ENCODE assay signal across 12 cellular contexts in the genomic region with DNA sequence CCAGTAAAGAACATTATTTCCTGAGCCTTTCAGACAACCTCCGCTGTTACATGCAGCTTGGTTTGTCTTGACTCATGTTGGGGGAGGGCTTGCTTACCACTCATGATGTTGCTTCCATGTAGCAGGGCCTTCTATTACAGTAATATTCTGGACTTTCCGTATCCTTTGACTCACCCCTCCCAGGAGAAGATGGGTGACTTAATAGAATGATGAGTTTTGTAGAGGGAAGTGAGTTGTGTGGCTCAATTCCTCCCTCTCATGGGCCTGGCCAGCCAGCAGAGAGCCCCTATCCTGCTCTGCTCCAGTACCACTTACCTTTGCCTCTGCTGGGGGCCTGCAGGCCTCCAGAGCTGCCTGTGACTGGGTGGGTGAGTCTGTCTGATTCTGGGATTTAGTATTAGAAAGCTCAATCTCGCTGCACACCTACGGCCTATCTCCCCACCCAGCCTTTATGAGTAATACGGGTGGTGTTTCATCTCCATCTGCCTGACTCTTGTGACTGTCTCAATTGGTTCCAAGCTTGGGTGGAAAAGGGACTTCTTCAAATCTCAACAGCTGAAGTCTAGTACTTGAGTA. TPM values are rescaled to one million over a fixed set of nuclear protein-coding genes. Genes with fewer than 3 reads are reported as not detected.
DNase-seq lines count a peak whose midpoint lies in the region; ATAC-seq, FAIRE-seq and TF ChIP-seq lines count a peak whose summit lies in the region.
"Had no signal": no experiment of that assay in that cellular context is flagged by ENCODE, and none has a peak within 500 bp of the region (broad histone marks: within the 10 kb centered on the region; RNA-seq: fewer than 3 reads in every experiment).

No MANE protein-coding gene starts in this region.

- POLR2A ChIA-PET in K562 (lab: Yijun Ruan, JAX) = interaction anchor here (0.6 kb wide), 1 partner anchor 109 kb away, joined by 4 read pairs; no protein-coding TSS in a partner anchor

- TF ChIP-seq EP300 in K562 (IDR thresholded peaks at IDR 0.05; ENCODE audit: low read length) = no peak

- no peak for TF ChIP-seq POLR2A in K562 (conservative IDR thresholded peaks at IDR 0.05)

- no peak for DNase-seq in right atrium auricular region (ENCODE audit: low spot score)
- no peak for DNase-seq in left ventricle myocardium superior
- DNase-seq in K562 (ENCODE audit: extremely low read depth in 1 of 4, low spot score in 3 of 4) = peak in 1 of 4 experiments; percentile 13
- DNase-seq in osteoblast (ENCODE audit: insufficient read length, low spot score, missing footprints) = peak; percentile 93
- DNase-seq in NCI-H1105 (lab: John Stamatoyannopoulos, UW) = no peak
- DNase-seq: CD4-positive, alpha-beta memory T cell; NCI-H2107; T-helper 9 cell had no signal

- no peaks in the 10 kb centered on the region for H3K36me3 ChIP-seq in right atrium auricular region
- no peaks in the 10 kb centered on the region for H3K36me3 ChIP-seq in K562 (ENCODE audit: control insufficient read depth, insufficient read depth, low read length)
- H3K36me3 ChIP-seq in osteoblast (ENCODE audit: insufficient read depth, low read length) = no peaks in the 10 kb centered on the region

- H3K27me3 ChIP-seq in right atrium auricular region = no peaks in the 10 kb centered on the region
- H3K27me3 ChIP-seq in K562 (ENCODE audit: control insufficient read depth in 2 of 2, insufficient read depth in 2 of 2, low read length in 2 of 2) = no peaks in the 10 kb centered on the region
- no peaks in the 10 kb centered on the region for H3K27me3 ChIP-seq in osteoblast (ENCODE audit: insufficient read depth, low read length)

- H3K9me1 ChIP-seq in K562 (ENCODE audit: control insufficient read depth, insufficient read depth, low read length) = no peaks in the 10 kb centered on the region

- intact Hi-C loops in left ventricle myocardium superior (cut with micrococcal nuclease) (no loop called here), K562 (cut with micrococcal nuclease) (no loop called here)

- TF ChIP-seq RAD21 in K562 (CRISPR knock-in tag; conservative IDR thresholded peaks at IDR 0.05 in 1 of 2, IDR thresholded peaks at IDR 0.05 in 1 of 2) = no peak

- TF ChIP-seq CTCF in right atrium auricular region (IDR thresholded peaks at IDR 0.05) (no peak), K562 (IDR thresholded peaks at IDR 0.05 in 2 of 3, conservative IDR thresholded peaks at IDR 0.05 in 1 of 3; ENCODE audit: insufficient read depth in 2 of 3, low read depth in 1 of 3, low read length in 3 of 3) (no peak), osteoblast (IDR thresholded peaks at IDR 0.05; ENCODE audit: extremely low read depth, low read depth, low read length) (peak; percentile 12)

- in situ Hi-C loops in K562 (cut with MboI) = no loop called here

- no peak overlapping the region for H3K9ac ChIP-seq in K562 (ENCODE audit: insufficient read depth in 1 of 2, low read depth in 2 of 2, low read length in 2 of 2)

- no peak for FAIRE-seq in K562 (lab: Jason Lieb, UNC)
- FAIRE-seq: colon had no signal

- H3K4me3 ChIP-seq in right atrium auricular region = no peak overlapping the region
- no peak overlapping the region for H3K4me3 ChIP-seq in K562
- H3K4me3 ChIP-seq in osteoblast (ENCODE audit: insufficient read depth, low read length) = no peak overlapping the region

- no peaks in the 10 kb centered on the region for H3K79me2 ChIP-seq in K562 (ENCODE audit: control insufficient read depth, insufficient read depth, low read length)
- H3K79me2 ChIP-seq in osteoblast (ENCODE audit: insufficient read depth, low read length) = no peaks in the 10 kb centered on the region

- H3K9me3 ChIP-seq in right atrium auricular region (no peaks in the 10 kb centered on the region), K562 (replicated peaks; ENCODE audit: control insufficient read depth, insufficient read depth, low read depth, low read length) (no peaks in the 10 kb centered on the region), osteoblast (ENCODE audit: low read depth, low read length) (no peaks in the 10 kb centered on the region)

- H2AFZ ChIP-seq in K562 (ENCODE audit: low read depth, low read length) (no peak overlapping the region), osteoblast (ENCODE audit: low read length) (peak overlapping the region; percentile 83)

- H4K20me1 ChIP-seq in K562 (replicated peaks; ENCODE audit: control insufficient read depth, insufficient read depth, low read length) (no peaks in the 10 kb centered on the region), osteoblast (ENCODE audit: insufficient read depth, low read length) (no peaks in the 10 kb centered on the region)

- no TSS peak for BruUV-seq in K562 (replicated peaks; lab: Mats Ljungman, UMichigan)

- H3K27ac ChIP-seq in right atrium auricular region (peak overlapping the region; percentile 27 to 88), K562 (ENCODE audit: extremely low read depth, low read depth, low read length) (no peak overlapping the region), osteoblast (ENCODE audit: low read depth, low read length) (peak overlapping the region; percentile 75)

- 54% methylated on average over 2 of the region's 5 CpGs for WGBS in K562 (ENCODE audit: insufficient coverage, low coverage, missing lambda C conversion rate)

- H3K4me1 ChIP-seq in right atrium auricular region (peaks cover 0 to 45% of the 10 kb centered on the region in 2 donors), K562 (replicated peaks in 1 of 2; ENCODE audit: control insufficient read depth in 2 of 2, insufficient read depth in 2 of 2, low read length in 2 of 2) (no peaks in the 10 kb centered on the region; a peak in 1 of 5 replicates), osteoblast (ENCODE audit: insufficient read depth, low read length) (peaks cover 13% of the 10 kb centered on the region)

- CTCF ChIA-PET in K562 (lab: Yijun Ruan, JAX; ENCODE audit: low intra/inter-chr PET ratio) = no interaction called here

- H3K4me2 ChIP-seq in K562 (ENCODE audit: insufficient read depth, low read length) (no peak overlapping the region), osteoblast (ENCODE audit: insufficient read depth, low read length) (peak overlapping the region; percentile 34)

- ATAC-seq in left ventricle myocardium superior (no peak), K562 (peak; percentile 47), HG02973 (IDR thresholded peaks at IDR 0.05; ENCODE audit: unreplicated experiment) (no peak), HG03520 (IDR thresholded peaks at IDR 0.05; ENCODE audit: unreplicated experiment) (no peak), HG03039 (IDR thresholded peaks at IDR 0.05; ENCODE audit: unreplicated experiment) (no peak)

TF ChIP-seq in K562, 482 proteins besides CTCF, POLR2A, EP300 and RAD21:
- TF ChIP-seq FOSL1 (tag; conservative IDR thresholded peaks at IDR 0.05) (0 out of 2 replicates have a peak, but pooled peaks have one; percentile 16), ATF3 (IDR thresholded peaks at IDR 0.05) (0 out of 2 replicates have a peak, but pooled peaks have one; percentile 10), ATF3 (CRISPR knock-in tag; conservative IDR thresholded peaks at IDR 0.05) (no peak), KDM1A (IDR thresholded peaks at IDR 0.05) (peak; percentile 24 to 58; a peak in 2 of 4 replicates), CBFA2T3 (IDR thresholded peaks at IDR 0.05) (peak; percentile 73), ARID1B (IDR thresholded peaks at IDR 0.05) (peak; percentile 16; the same call in 1 of the 2 replicates), CBFA2T2 (conservative IDR thresholded peaks at IDR 0.05) (peak; percentile 55; the same call in 1 of the 2 replicates), SRF (CRISPR knock-in tag; IDR thresholded peaks at IDR 0.05) (no peak)
- TF ChIP-seq, protein P1, sequence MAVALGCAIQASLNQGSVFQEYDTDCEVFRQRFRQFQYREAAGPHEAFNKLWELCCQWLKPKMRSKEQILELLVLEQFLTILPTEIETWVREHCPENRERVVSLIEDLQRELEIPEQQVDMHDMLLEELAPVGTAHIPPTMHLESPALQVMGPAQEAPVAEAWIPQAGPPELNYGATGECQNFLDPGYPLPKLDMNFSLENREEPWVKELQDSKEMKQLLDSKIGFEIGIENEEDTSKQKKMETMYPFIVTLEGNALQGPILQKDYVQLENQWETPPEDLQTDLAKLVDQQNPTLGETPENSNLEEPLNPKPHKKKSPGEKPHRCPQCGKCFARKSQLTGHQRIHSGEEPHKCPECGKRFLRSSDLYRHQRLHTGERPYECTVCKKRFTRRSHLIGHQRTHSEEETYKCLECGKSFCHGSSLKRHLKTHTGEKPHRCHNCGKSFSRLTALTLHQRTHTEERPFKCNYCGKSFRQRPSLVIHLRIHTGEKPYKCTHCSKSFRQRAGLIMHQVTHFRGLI (CRISPR knock-in tag; IDR thresholded peaks at IDR 0.05) = no peak

RNA-seq across cellular contexts. Expression of gene KLF9, which starts 52.6 kb away (rescaled TPM):
- total RNA-seq in right atrium auricular region = 10 to 100 TPM; 74.1 to 76.7 TPM
- 54.9 TPM for total RNA-seq in left ventricle myocardium superior
- 3.9 and 5.8 TPM in 2 replicates for total RNA-seq in K562 (2011; cell fraction: chromatin; rRNA removed; ENCODE audit: low replicate concordance)
- total RNA-seq in K562 (2011; cell fraction: nucleolus; rRNA removed) = 4.7 and 6.2 TPM in 2 replicates
- total RNA-seq in K562 (2011; cell fraction: nucleoplasm; rRNA removed) = 5.8 and 8.8 TPM in 2 replicates
- total RNA-seq in K562 (2014; rRNA removed) = 8.5 and 9.7 TPM in 2 replicates
- 7.3 and 8.8 TPM in 2 replicates for total RNA-seq in K562 (2014; rRNA removed; fragmentation: Illumina TruSeq; extraction: Trizol)
- 4.7 and 4.8 TPM in 2 replicates for total RNA-seq in K562 (2015; rRNA removed; fragmentation: Illumina TruSeq; extraction: Trizol)
- 9.8 and 11.9 TPM in 2 replicates for total RNA-seq in K562 (2021)
- polyA plus RNA-seq in K562 (2011; rRNA removed) = 6.2 and 6.9 TPM in 2 replicates
- polyA plus RNA-seq in K562 (2011; cell fraction: cytosol; rRNA removed) = 3.8 and 3.9 TPM in 2 replicates
- 2.6 and 2.7 TPM in 2 replicates for polyA plus RNA-seq in K562 (2011; cell fraction: nucleus; rRNA removed)
- 5.6 and 7.2 TPM in 2 replicates for polyA plus RNA-seq in K562 (2012)
- 9.6 and 10.1 TPM in 2 replicates for polyA plus RNA-seq in K562 (2014; fragmentation: Illumina TruSeq; extraction: Trizol)
- 1 to 10 TPM; 3.3 to 4.8 TPM for polyA plus RNA-seq in K562 (2014; fragmentation: Nextera tagmentation; extraction: Ambion mirVana)
- 6.5 and 6.9 TPM in 2 replicates for polyA plus RNA-seq in K562 (2014; rRNA removed)
- 6.8 and 8.0 TPM in 2 replicates for polyA minus RNA-seq in K562 (2011; rRNA and poly(A)+ RNA removed)
- 4.5 and 5.0 TPM in 2 replicates for polyA minus RNA-seq in K562 (2011; cell fraction: cytosol; rRNA and poly(A)+ RNA removed)
- 3.4 and 4.4 TPM in 2 replicates for polyA minus RNA-seq in K562 (2011; cell fraction: nucleus; rRNA and poly(A)+ RNA removed)
- 46.9 and 51.8 TPM in 2 replicates for total RNA-seq in osteoblast
